9 cellular contexts compared by ENCODE assay signal in genomic region chr22:46797355-46797754, GRCh38. TPM values are rescaled to one million over a fixed set of nuclear protein-coding genes. Genes with fewer than 3 reads are reported as not detected.
DNase-seq lines count a peak whose midpoint lies in the region; ATAC-seq and TF ChIP-seq lines count a peak whose summit lies in the region.
"Had no signal": no experiment of that assay in that cellular context is flagged by ENCODE, and none has a peak within 500 bp of the region (broad histone marks: within the 10 kb centered on the region; RNA-seq: fewer than 3 reads in every experiment).

No MANE protein-coding gene starts in this region.

- no peak for TF ChIP-seq POLR2A in breast epithelium (IDR thresholded peaks at IDR 0.05)
- TF ChIP-seq POLR2A in upper lobe of left lung (IDR thresholded peaks at IDR 0.05): no peak

- H3K9me2 ChIP-seq in DOHH2 (replicated peaks; ENCODE audit: control insufficient read depth, low read length): no peaks in the 10 kb centered on the region
- H3K9me2 ChIP-seq in Loucy (replicated peaks; ENCODE audit: low read depth, low read length): no peaks in the 10 kb centered on the region

- DNase-seq in breast epithelium (ENCODE audit: low spot score in 2 of 2): peak; percentile 17 to 44
- peak; percentile 59 for DNase-seq in myocyte (ENCODE audit: low read depth)
- DNase-seq in upper lobe of left lung: no peak
- DNase-seq in NCI-H1930 (lab: John Stamatoyannopoulos, UW): no peak
- no peak for DNase-seq in T-helper 9 cell
- DNase-seq: left cardiac atrium had no signal

- H3K4me2 ChIP-seq in DOHH2 (ENCODE audit: low read length) (no peak overlapping the region), Loucy (ENCODE audit: low read depth, low read length, poor library complexity, severe bottlenecking) (no peak overlapping the region)

- no peak overlapping the region for H2AFZ ChIP-seq in Loucy (ENCODE audit: low read length)

- TF ChIP-seq CTCF in DOHH2 (IDR thresholded peaks at IDR 0.05; ENCODE audit: low read depth, low read length, poor library complexity, severe bottlenecking) (peak; percentile 49), Loucy (conservative IDR thresholded peaks at IDR 0.05; ENCODE audit: low read length) (peak; percentile 24; the same call in 1 of the 2 replicates), breast epithelium (IDR thresholded peaks at IDR 0.05) (no peak), upper lobe of left lung (IDR thresholded peaks at IDR 0.05) (no peak)

- H3K27ac ChIP-seq in DOHH2 (ENCODE audit: low read depth, low read length): no peak overlapping the region; the same call in 1 of the 2 replicates
- H3K27ac ChIP-seq in breast epithelium: no peak overlapping the region
- peak overlapping the region in 1 of 4 donors; percentile 47 for H3K27ac ChIP-seq in upper lobe of left lung

- H3F3A ChIP-seq in DOHH2 (ENCODE audit: control insufficient read depth, insufficient read depth) (no peaks in the 10 kb centered on the region; the same call in none of the 2 replicates), Loucy (ENCODE audit: low read depth) (no peaks in the 10 kb centered on the region)

- no peak overlapping the region for H3K9ac ChIP-seq in Loucy (ENCODE audit: low read depth, low read length, poor library complexity, severe bottlenecking)

- H3K27me3 ChIP-seq in DOHH2 (ENCODE audit: control insufficient read depth, low read length): no peaks in the 10 kb centered on the region
- no peaks in the 10 kb centered on the region for H3K27me3 ChIP-seq in Loucy (ENCODE audit: insufficient read depth, low read length, poor library complexity, severe bottlenecking)
- no peaks in the 10 kb centered on the region for H3K27me3 ChIP-seq in breast epithelium
- no peaks in the 10 kb centered on the region for H3K27me3 ChIP-seq in upper lobe of left lung

- H3K4me1 ChIP-seq in DOHH2 (ENCODE audit: control insufficient read depth, low read length): peaks cover 20% of the 10 kb centered on the region
- peaks cover 2% of the 10 kb centered on the region for H3K4me1 ChIP-seq in Loucy (ENCODE audit: insufficient read depth, low read length, poor library complexity, severe bottlenecking)
- no peaks in the 10 kb centered on the region for H3K4me1 ChIP-seq in breast epithelium
- peaks cover 14 to 33% (median 32%) of the 10 kb centered on the region in 4 donors for H3K4me1 ChIP-seq in upper lobe of left lung

- H3K4me3 ChIP-seq in DOHH2 (ENCODE audit: low read length) (no peak overlapping the region), Loucy (ENCODE audit: low read length, poor library complexity, severe bottlenecking) (no peak overlapping the region), breast epithelium (no peak overlapping the region), upper lobe of left lung (no peak overlapping the region)

- H4K20me1 ChIP-seq in DOHH2 (ENCODE audit: control insufficient read depth, insufficient read depth, low read depth, low read length) (peaks cover 17% of the 10 kb centered on the region; the same call in 1 of the 2 replicates), Loucy (ENCODE audit: insufficient read depth, low read length, poor library complexity, severe bottlenecking) (no peaks in the 10 kb centered on the region)

- H3K9me3 ChIP-seq in DOHH2 (ENCODE audit: control insufficient read depth, insufficient read depth, low read length) (no peaks in the 10 kb centered on the region), Loucy (ENCODE audit: insufficient read depth, low read depth, low read length) (no peaks in the 10 kb centered on the region), breast epithelium (no peaks in the 10 kb centered on the region), upper lobe of left lung (no peaks in the 10 kb centered on the region)

- no peak for TF ChIP-seq EP300 in upper lobe of left lung (IDR thresholded peaks at IDR 0.05)

- no peak for ATAC-seq in upper lobe of left lung (ENCODE audit: low FRiP score in 2 of 2)
- ATAC-seq in GM19455 (IDR thresholded peaks at IDR 0.05; ENCODE audit: unreplicated experiment): no peak
- ATAC-seq: left cardiac atrium had no signal

- peaks cover 94% of the 10 kb centered on the region for H3K36me3 ChIP-seq in DOHH2 (ENCODE audit: control insufficient read depth, low read length)
- H3K36me3 ChIP-seq in Loucy (ENCODE audit: insufficient read depth, low read length): peaks cover 81% of the 10 kb centered on the region; the same call in 1 of the 2 replicates
- no peaks in the 10 kb centered on the region for H3K36me3 ChIP-seq in breast epithelium
- H3K36me3 ChIP-seq in upper lobe of left lung: peaks cover 8 to 64% (median 45%) of the 10 kb centered on the region in 4 donors

- intact Hi-C loops in breast epithelium (cut with DNase I; ENCODE audit: low total_unique reads): no loop called here

- peaks cover 83% of the 10 kb centered on the region for H3K79me2 ChIP-seq in DOHH2 (ENCODE audit: control insufficient read depth, low read length)
- H3K79me2 ChIP-seq in Loucy (ENCODE audit: insufficient read depth, low read length): peaks cover 20% of the 10 kb centered on the region; the same call in 1 of the 2 replicates

- WGBS in upper lobe of left lung, 2 donors: 80 to 83% methylated on average over 17 of the region's 17 CpGs

RNA-seq across cellular contexts. Expression of gene TBC1D22A, which starts 34.9 kb away (rescaled TPM):
- 10 to 100 TPM; 19.0 to 23.6 (median 23.6) TPM for total RNA-seq in breast epithelium
- 15.9 and 21.8 TPM in 2 replicates for total RNA-seq in myocyte
- polyA plus RNA-seq in myocyte (2012): 27.4 TPM
- total RNA-seq in upper lobe of left lung: 10 to 100 TPM; 27.1 to 48.2 (median 35.3) TPM

RNA-seq across cellular contexts. Expression of gene CERK, which starts 59.3 kb away (rescaled TPM):
- total RNA-seq in breast epithelium: 10 to 100 TPM; 23.3 to 37.3 (median 26.5) TPM
- 32.9 and 34.9 TPM in 2 replicates for total RNA-seq in myocyte
- 27.5 TPM for polyA plus RNA-seq in myocyte (2012)
- 10 to 100 TPM; 26.9 to 55.5 (median 32.7) TPM for total RNA-seq in upper lobe of left lung

Comparison
In these comparisons a context has a peak if more than half of its experiments do, and no peak if none do; other contexts are left out.
1. CTCF ChIP-seq: peak in DOHH2 (single experiment) and Loucy (single experiment); none in breast epithelium (0 of 3) and upper lobe of left lung (0 of 6).
2. DNase-seq: peak in breast epithelium (2 of 2) and myocyte (single experiment); none in upper lobe of left lung (0 of 2), NCI-H1930 (0 of 2) and T-helper 9 cell (single experiment).